Comparison of ENCODE assay signal across 1 cellular context in genomic region chr3:171749128-171749527, GRCh38.
TF ChIP-seq lines count a peak whose summit lies in the region.

No MANE protein-coding gene starts in this region.

TF ChIP-seq in K562, 482 proteins besides CTCF, POLR2A, EP300 and RAD21 (continued from another document):
- TF ChIP-seq ZNF512 (tag; IDR thresholded peaks at IDR 0.05) = no peak
